In the genomic region with DNA sequence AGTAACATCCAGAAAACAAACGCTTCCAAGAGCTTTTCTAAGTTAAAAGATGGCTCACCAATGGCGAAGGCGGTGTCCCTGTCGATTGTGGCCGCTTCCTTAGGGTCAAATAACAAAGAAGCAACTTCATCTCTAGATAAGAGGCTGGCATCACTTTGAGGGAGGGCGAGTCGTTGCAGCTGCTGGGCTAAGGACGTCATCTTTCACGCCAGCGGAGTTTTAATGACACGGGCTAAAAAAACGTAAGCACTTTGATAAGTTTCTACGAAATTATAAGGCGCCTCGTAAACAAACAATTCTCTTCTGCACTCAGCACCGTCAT, we compare ENCODE assay signal across 8 cellular contexts. TPM values are rescaled to one million over a fixed set of nuclear protein-coding genes. Genes with fewer than 3 reads are reported as not detected.
DNase-seq lines count a peak whose midpoint lies in the region; ATAC-seq and TF ChIP-seq lines count a peak whose summit lies in the region.

No MANE protein-coding gene starts in this region.

- POLR2A ChIA-PET in A673 (lab: Charles Lee; ENCODE audit: low non-redundant PET): interaction anchor here (0.6 kb wide), 1 partner anchor 91 kb away, joined by 3 read pairs; no protein-coding TSS in a partner anchor

- TSS peak; percentile 71 for BruUV-seq in A673 (replicated peaks; lab: Mats Ljungman, UMichigan)

- H3K27ac ChIP-seq in A673 (ENCODE audit: low read depth, low read length, poor library complexity, severe bottlenecking): peak overlapping the region; percentile 76
- H3K27ac ChIP-seq in HUES64 (ENCODE audit: low read depth, low read length): peak overlapping the region; percentile 79
- H3K27ac ChIP-seq in thymus (ENCODE audit: low read depth): no peak overlapping the region

- intact Hi-C loops in A673 (cut with micrococcal nuclease; ENCODE audit: unreplicated experiment): loop anchor here (10.0 kb wide), 3 partner anchors 131 to 961 kb away; no protein-coding TSS in a partner anchor

- H3K27me3 ChIP-seq in A673 (replicated peaks; ENCODE audit: insufficient read depth, low read depth, low read length, poor library complexity) (no peaks in the 10 kb centered on the region), HUES64 (ENCODE audit: insufficient read depth, low read length) (no peaks in the 10 kb centered on the region), thymus (ENCODE audit: control insufficient read depth, insufficient read depth) (no peaks in the 10 kb centered on the region)

- no peak for TF ChIP-seq CTCF in A673 (conservative IDR thresholded peaks at IDR 0.05; ENCODE audit: low read depth, low read length)

- H3K9ac ChIP-seq in HUES64 (ENCODE audit: low read depth, low read length): peak overlapping the region; percentile 89

- H3K4me3 ChIP-seq in A673 (ENCODE audit: low read depth, low read length, poor library complexity, severe bottlenecking): peak overlapping the region; percentile 88
- peak overlapping the region; percentile 96 for H3K4me3 ChIP-seq in HUES64 (ENCODE audit: low read length)
- peak overlapping the region; percentile 75 for H3K4me3 ChIP-seq in thymus (ENCODE audit: low read length)

- H3K4me1 ChIP-seq in A673 (ENCODE audit: insufficient read depth, low read length, poor library complexity, severe bottlenecking) (peaks cover 7% of the 10 kb centered on the region), HUES64 (ENCODE audit: insufficient read depth, low read length) (peaks cover 7% of the 10 kb centered on the region; the same call in 1 of the 2 replicates), thymus (ENCODE audit: control insufficient read depth, insufficient read depth, low read length) (peaks cover 6% of the 10 kb centered on the region)

- CTCF ChIA-PET in A673 (lab: Charles Lee): no interaction called here

- no peak for DNase-seq in A673 (ENCODE audit: low spot score)
- peak; percentile 14 for DNase-seq in amniotic stem cell (lab: John Stamatoyannopoulos, UW)
- peak; percentile 26 for DNase-seq in kidney tubule cell (ENCODE audit: low spot score)

- peaks cover 5% of the 10 kb centered on the region for H3K36me3 ChIP-seq in A673 (ENCODE audit: insufficient read depth, low read length, poor library complexity, severe bottlenecking)
- H3K36me3 ChIP-seq in HUES64 (ENCODE audit: insufficient read depth, low read length): peaks cover 36% of the 10 kb centered on the region
- H3K36me3 ChIP-seq in thymus (ENCODE audit: control insufficient read depth, insufficient read depth): no peaks in the 10 kb centered on the region

- H3K9me3 ChIP-seq in A673 (ENCODE audit: low read depth, low read length, poor library complexity, severe bottlenecking) (no peaks in the 10 kb centered on the region), HUES64 (ENCODE audit: insufficient read depth, low read depth, low read length) (no peaks in the 10 kb centered on the region), thymus (ENCODE audit: control insufficient read depth) (no peaks in the 10 kb centered on the region)

- under 1% methylated on average over 16 of the region's 16 CpGs for WGBS in HUES64
- 2% methylated on average over 16 of the region's 16 CpGs for WGBS in thymus

- ATAC-seq in GM18498 (IDR thresholded peaks at IDR 0.05; ENCODE audit: unreplicated experiment) (peak; percentile 2), GM18519 (IDR thresholded peaks at IDR 0.05; ENCODE audit: low FRiP score, unreplicated experiment) (no peak), GM21381 (IDR thresholded peaks at IDR 0.05; ENCODE audit: unreplicated experiment) (no peak)

RNA-seq across cellular contexts. Expression of gene HEATR1, which starts 0.5 kb away (rescaled TPM):
- 47.7 and 59.7 TPM in 2 replicates for total RNA-seq in A673 (2021)
- polyA plus RNA-seq in HUES64 (2013, experiment 1 of 2): 43.6 TPM
- 36.6 TPM for polyA plus RNA-seq in HUES64 (2013, experiment 2 of 2)
- 7.1 TPM for polyA plus RNA-seq in thymus
